1 cellular context compared by ENCODE assay signal in genomic region chr15:74374648-74375302, GRCh38.
TF ChIP-seq lines count a peak whose summit lies in the region.

No MANE protein-coding gene starts in this region.

TF ChIP-seq in GM12878, 131 proteins besides CTCF, POLR2A, EP300 and RAD21:
- TF ChIP-seq TCF3 (IDR thresholded peaks at IDR 0.05; ENCODE audit: borderline replicate concordance, insufficient read depth, low read depth, low read length) = 0 out of 2 replicates have a peak, but pooled peaks have one; percentile 29
- TF ChIP-seq MEF2B (IDR thresholded peaks at IDR 0.05; ENCODE audit: partially characterized antibody, poor library complexity, severe bottlenecking) = no peak
- TF ChIP-seq PAX5 (IDR thresholded peaks at IDR 0.05; ENCODE audit: borderline replicate concordance, low read depth, low read length) = 0 out of 2 replicates have a peak, but pooled peaks have one; percentile 0
- 0 out of 2 replicates have a peak, but pooled peaks have one; percentile 31 for TF ChIP-seq LARP7 (IDR thresholded peaks at IDR 0.05)
- TF ChIP-seq MTA3 (IDR thresholded peaks at IDR 0.05; ENCODE audit: borderline replicate concordance, low read length) = peak; percentile 67; the same call in 1 of the 2 replicates
